In the genomic region with DNA sequence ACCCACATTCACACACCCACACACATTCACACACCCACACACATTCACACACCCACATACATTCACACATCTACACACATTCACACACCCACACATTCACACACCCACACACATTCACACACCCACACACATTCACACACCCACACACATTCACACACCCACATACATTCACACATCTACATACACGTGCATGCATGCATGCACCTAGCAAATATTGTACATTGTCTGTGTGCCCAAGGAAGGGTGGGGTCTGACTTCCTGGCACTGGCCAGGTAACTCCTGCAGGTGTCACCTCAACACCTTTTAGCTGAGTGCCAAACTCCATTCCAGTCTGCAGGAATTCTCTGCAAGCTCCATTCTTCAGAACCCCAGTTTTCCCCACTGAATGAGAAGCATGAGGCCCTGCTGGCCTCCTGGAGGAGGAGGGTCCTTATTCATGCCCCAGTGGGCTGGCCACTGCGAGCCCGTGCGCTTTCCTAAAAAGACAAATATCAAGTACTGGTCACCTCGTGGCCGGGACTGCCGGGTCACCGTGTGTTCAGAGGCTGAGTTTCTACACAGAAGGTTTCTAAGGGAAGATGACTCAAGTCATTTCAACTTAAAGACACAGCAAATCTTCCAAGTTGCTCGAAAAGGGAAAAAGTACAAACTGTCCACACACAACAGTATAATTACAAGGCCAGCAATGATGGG, we compare ENCODE assay signal across 11 cellular contexts.
DNase-seq lines count a peak whose midpoint lies in the region; ATAC-seq, FAIRE-seq and TF ChIP-seq lines count a peak whose summit lies in the region.
"Had no signal": no experiment of that assay in that cellular context is flagged by ENCODE, and none has a peak within 500 bp of the region (broad histone marks: within the 10 kb centered on the region; RNA-seq: fewer than 3 reads in every experiment).

No MANE protein-coding gene starts in this region.

- no peak for FAIRE-seq in GM19239 (lab: Jason Lieb, UNC)

- H3K9me3 Mint-ChIP-seq in T-cell, result no peaks in the 10 kb centered on the region
- H3K9me3 Mint-ChIP-seq: nephron had no signal

- H3K4me3 ChIP-seq in gastroesophageal sphincter, result no peak overlapping the region
- no peak overlapping the region for H3K4me3 ChIP-seq in upper lobe of right lung

- peak; percentile 46 for DNase-seq in stimulated activated CD4-positive, alpha-beta T cell treated with anti-CD3 and anti-CD28 coated beads, Interleukin-2, amount 100 ng/mL, for 4 hours (ENCODE audit: low read depth)
- DNase-seq in stimulated activated CD4-positive, alpha-beta T cell treated with anti-CD3 and anti-CD28 coated beads, Interleukin-1b, Interleukin-23, amount 100 ng/mL, for 48 hours, result no peak
- peak in 1 of 34 experiments; percentile 12 for DNase-seq in T-cell
- peak; percentile 54 for DNase-seq in upper lobe of right lung
- no peak for DNase-seq in cerebellar cortex (ENCODE audit: low spot score)
- DNase-seq in GM19239 (ENCODE audit: insufficient read length, low spot score), result no peak
- DNase-seq in stimulated activated CD4-positive, alpha-beta T cell treated with anti-CD3 and anti-CD28 coated beads, Interleukin-4, amount 100 ng/mL, for 24 hours, result no peak
- DNase-seq: NCI-H2081 treated with DMSO at 0.1 percent for 48 hours had no signal

- CTCF ChIA-PET in T-cell (lab: Charles Lee), result interaction anchor here (0.7 to 1.3 kb wide), 4 partner anchors 17 to 130 kb away, joined by 3 to 4 read pairs (median 3); no protein-coding TSS in a partner anchor

- no peak for TF ChIP-seq POLR2A in gastroesophageal sphincter (IDR thresholded peaks at IDR 0.05)

- POLR2A ChIA-PET in T-cell (lab: Charles Lee), result interaction anchor here (0.6 to 1.2 kb wide), 3 partner anchors 15 to 136 kb away, joined by 3 to 4 read pairs (median 3); no protein-coding TSS in a partner anchor

- peaks cover 86 to 93% (median 92%) of the 10 kb centered on the region in 3 donors for H3K4me1 Mint-ChIP-seq in T-cell

- peaks cover 10% of the 10 kb centered on the region for H3K36me3 Mint-ChIP-seq in T-cell

- H3K27ac Mint-ChIP-seq in T-cell, result no peak overlapping the region

- no peak for TF ChIP-seq EP300 in gastroesophageal sphincter (IDR thresholded peaks at IDR 0.05)

- H3K27me3 Mint-ChIP-seq in T-cell, result no peaks in the 10 kb centered on the region

- H3K36me3 ChIP-seq in gastroesophageal sphincter, result no peaks in the 10 kb centered on the region
- no peaks in the 10 kb centered on the region for H3K36me3 ChIP-seq in upper lobe of right lung

- intact Hi-C loops in upper lobe of right lung (cut with DNase I), result no loop called here

- no peaks in the 10 kb centered on the region for H3K9me3 ChIP-seq in gastroesophageal sphincter
- H3K9me3 ChIP-seq in upper lobe of right lung, result no peaks in the 10 kb centered on the region

- H3K4me3 Mint-ChIP-seq in T-cell, result peak overlapping the region in 2 of 3 donors; percentile 14 to 95
- H3K4me3 Mint-ChIP-seq: nephron had no signal

- H3K27me3 ChIP-seq in gastroesophageal sphincter (no peaks in the 10 kb centered on the region), upper lobe of right lung (no peaks in the 10 kb centered on the region)

- WGBS in gastroesophageal sphincter (ENCODE audit: low coverage in 1 of 2), 2 donors, result 84 to 88% methylated on average over 3 to 8 of the region's 9 CpGs

- H3K4me1 ChIP-seq in gastroesophageal sphincter (peaks cover 2 to 99% (median 53%) of the 10 kb centered on the region in 3 donors), upper lobe of right lung (peaks cover 46% of the 10 kb centered on the region)

- ATAC-seq in T-cell (replicated peaks in 1 of 4) (no peak), gastroesophageal sphincter (no peak), upper lobe of right lung (no peak)
- ATAC-seq: activated CD4-positive, CD25-positive, alpha-beta regulatory T cell treated with anti-CD3 and anti-CD28 coated beads, Interleukin-2, amount 50 U/mL, for 24 hours had no signal

- TF ChIP-seq CTCF in gastroesophageal sphincter (IDR thresholded peaks at IDR 0.05), result no peak
- no peak for TF ChIP-seq CTCF in upper lobe of right lung (IDR thresholded peaks at IDR 0.05)

- H3K27ac ChIP-seq in gastroesophageal sphincter (peak overlapping the region in 3 of 4 donors; percentile 31 to 83 (median 82)), upper lobe of right lung (no peak overlapping the region)

Comparison
In these comparisons a context has a peak if more than half of its experiments do, and no peak if none do; other contexts are left out.
1. DNase-seq: peak in stimulated activated CD4-positive, alpha-beta T cell treated with anti-CD3 and anti-CD28 coated beads, Interleukin-2, amount 100 ng/mL, for 4 hours (single experiment) and upper lobe of right lung (single experiment); none in stimulated activated CD4-positive, alpha-beta T cell treated with anti-CD3 and anti-CD28 coated beads, Interleukin-1b, Interleukin-23, amount 100 ng/mL, for 48 hours (single experiment), cerebellar cortex (single experiment), GM19239 (single experiment) and stimulated activated CD4-positive, alpha-beta T cell treated with anti-CD3 and anti-CD28 coated beads, Interleukin-4, amount 100 ng/mL, for 24 hours (single experiment).